ENCODE assay signal across 15 cellular contexts in the genomic region with DNA sequence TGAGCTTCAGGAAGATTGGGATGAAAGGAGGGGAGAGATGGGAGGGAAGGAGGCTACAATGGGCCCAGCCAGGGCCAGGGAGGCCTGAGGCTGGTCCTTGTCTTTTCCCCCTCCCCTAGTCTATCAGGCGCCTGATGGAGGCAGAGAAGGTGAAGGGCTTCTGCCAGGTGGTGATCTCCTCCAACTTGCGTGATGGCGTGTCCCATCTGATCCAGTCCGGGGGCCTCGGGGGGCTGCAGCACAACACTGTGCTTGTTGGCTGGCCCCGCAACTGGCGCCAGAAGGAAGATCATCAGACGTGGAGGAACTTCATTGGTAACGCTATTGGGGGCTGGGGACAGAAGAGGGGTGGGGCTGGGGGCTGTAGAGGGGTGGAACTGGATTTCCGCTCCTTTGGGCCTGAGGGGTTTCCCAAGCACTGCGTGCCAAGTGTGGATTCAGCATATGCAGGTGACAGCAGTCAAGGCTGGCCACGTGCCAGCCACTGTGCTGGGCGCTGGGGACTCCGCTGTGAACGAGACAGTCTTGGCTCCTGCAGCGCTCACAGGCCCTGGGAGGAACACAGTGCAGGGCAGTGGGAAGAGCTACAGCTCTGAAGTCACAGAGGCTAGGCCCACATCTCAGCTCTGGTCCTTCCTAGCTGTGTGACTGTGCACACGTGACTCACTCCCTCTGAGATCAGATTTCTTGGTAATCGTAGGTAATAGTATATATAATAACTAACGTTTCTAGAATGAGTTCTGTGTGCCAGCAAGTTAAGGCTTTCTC. TPM values are rescaled to one million over a fixed set of nuclear protein-coding genes. Genes with fewer than 3 reads are reported as not detected.
A peak's percentile ranks its signal among the peaks of the same experiment; 100 is the strongest.
DNase-seq lines count a peak whose midpoint lies in the region; TF ChIP-seq lines count a peak whose summit lies in the region.
"Had no signal": no experiment of that assay in that cellular context is flagged by ENCODE, and none has a peak within 500 bp of the region (broad histone marks: within the 10 kb centered on the region; RNA-seq: fewer than 3 reads in every experiment).

No MANE protein-coding gene starts in this region.

- no peaks in the 10 kb centered on the region for H3K79me2 ChIP-seq in smooth muscle cell (ENCODE audit: low read depth)

- H2AFZ ChIP-seq in smooth muscle cell (ENCODE audit: low read depth): no peak overlapping the region

- DNase-seq in NCI-H1436 (lab: John Stamatoyannopoulos, UW) (peak; percentile 38), NCI-H1436 treated with DMSO at 0.1 percent for 48 hours (lab: John Stamatoyannopoulos, UW) (no peak), HS-27A (ENCODE audit: low read depth) (peak; percentile 5), NCI-H345 (lab: John Stamatoyannopoulos, UW) (peak; percentile 82), coronary artery (ENCODE audit: low spot score) (peak; percentile 38), smooth muscle cell (lab: John Stamatoyannopoulos, UW; ENCODE audit: unreplicated experiment) (no peak), globus pallidus (ENCODE audit: low spot score) (no peak)
- DNase-seq in activated CD4-positive, alpha-beta T cell treated with anti-CD3 and anti-CD28 coated beads, Interleukin-2, amount 50 U/mL, for 1 hour: no peak
- DNase-seq: activated CD8-positive, alpha-beta T cell treated with anti-CD3 and anti-CD28 coated beads for 36 hours; amniotic stem cell; CD4-positive, alpha-beta memory T cell; lower lobe of right lung; MG63; naive thymus-derived CD8-positive, alpha-beta T cell had no signal

- no peaks in the 10 kb centered on the region for H3K9me3 ChIP-seq in smooth muscle cell (replicated peaks; ENCODE audit: low read depth)
- H3K9me3 ChIP-seq: lower lobe of right lung, MG63 had no signal

- no peak overlapping the region for H3K9ac ChIP-seq in smooth muscle cell (ENCODE audit: low read depth)

- H3K4me3 ChIP-seq in coronary artery (no peak overlapping the region), smooth muscle cell (no peak overlapping the region)
- H3K4me3 ChIP-seq: lower lobe of right lung, MG63 had no signal

- peaks cover under 1% of the 10 kb centered on the region for H4K20me1 ChIP-seq in smooth muscle cell (ENCODE audit: low read depth)

- no peak overlapping the region for H3K4me2 ChIP-seq in smooth muscle cell

- H3K27me3 ChIP-seq in smooth muscle cell (ENCODE audit: low read depth): peaks cover 14% of the 10 kb centered on the region

- no peak overlapping the region for H3K27ac ChIP-seq in coronary artery
- H3K27ac ChIP-seq in smooth muscle cell (ENCODE audit: low read depth): no peak overlapping the region
- H3K27ac ChIP-seq: lower lobe of right lung had no signal

- WGBS in smooth muscle cell (ENCODE audit: low lambda C conversion rate): 78% methylated on average over 19 of the region's 19 CpGs

- H3K4me1 ChIP-seq in smooth muscle cell (ENCODE audit: low read depth): no peaks in the 10 kb centered on the region
- H3K4me1 ChIP-seq: lower lobe of right lung had no signal

- no peaks in the 10 kb centered on the region for H3K36me3 ChIP-seq in smooth muscle cell (ENCODE audit: low read depth)
- H3K36me3 ChIP-seq: lower lobe of right lung, MG63 had no signal

- no peak for TF ChIP-seq CTCF in coronary artery (IDR thresholded peaks at IDR 0.05)
- no peak for TF ChIP-seq CTCF in smooth muscle cell (IDR thresholded peaks at IDR 0.05; ENCODE audit: borderline replicate concordance, insufficient read depth, poor library complexity, severe bottlenecking)

- H3F3A ChIP-seq in smooth muscle cell (ENCODE audit: low read depth): no peaks in the 10 kb centered on the region

RNA-seq across cellular contexts. Expression of gene SLC12A5, which starts 22.7 kb away (rescaled TPM):
- 0.09 and 0.40 TPM in 2 replicates for total RNA-seq in smooth muscle cell
- polyA plus RNA-seq in smooth muscle cell: 1.2 and 1.3 TPM in 2 replicates
- total RNA-seq: CD4-positive, alpha-beta memory T cell had no signal
- polyA plus RNA-seq: CD4-positive, alpha-beta memory T cell had no signal

RNA-seq across cellular contexts. Expression of gene NCOA5, which starts 38.0 kb away (rescaled TPM):
- total RNA-seq in smooth muscle cell: 9.5 and 11.4 TPM in 2 replicates
- polyA plus RNA-seq in smooth muscle cell: 8.3 and 10.5 TPM in 2 replicates

RNA-seq across cellular contexts. Expression of gene MMP9, which starts 43.0 kb away (rescaled TPM):
- total RNA-seq in smooth muscle cell: 4.9 and 6.3 TPM in 2 replicates
- polyA plus RNA-seq in smooth muscle cell: 5.9 and 27.2 TPM in 2 replicates
- total RNA-seq: pulmonary artery endothelial cell had no signal
- polyA plus RNA-seq: CD4-positive, alpha-beta memory T cell; naive thymus-derived CD8-positive, alpha-beta T cell had no signal

Comparison
In these comparisons a context has a peak if more than half of its experiments do, and no peak if none do; other contexts are left out.
1. DNase-seq: peak in NCI-H1436 (single experiment), HS-27A (single experiment), NCI-H345 (single experiment) and coronary artery (single experiment); none in NCI-H1436 treated with DMSO at 0.1 percent for 48 hours (single experiment), activated CD4-positive, alpha-beta T cell treated with anti-CD3 and anti-CD28 coated beads, Interleukin-2, amount 50 U/mL, for 1 hour (single experiment), smooth muscle cell (single experiment) and globus pallidus (single experiment).